8 cellular contexts compared by ENCODE assay signal in the genomic region with DNA sequence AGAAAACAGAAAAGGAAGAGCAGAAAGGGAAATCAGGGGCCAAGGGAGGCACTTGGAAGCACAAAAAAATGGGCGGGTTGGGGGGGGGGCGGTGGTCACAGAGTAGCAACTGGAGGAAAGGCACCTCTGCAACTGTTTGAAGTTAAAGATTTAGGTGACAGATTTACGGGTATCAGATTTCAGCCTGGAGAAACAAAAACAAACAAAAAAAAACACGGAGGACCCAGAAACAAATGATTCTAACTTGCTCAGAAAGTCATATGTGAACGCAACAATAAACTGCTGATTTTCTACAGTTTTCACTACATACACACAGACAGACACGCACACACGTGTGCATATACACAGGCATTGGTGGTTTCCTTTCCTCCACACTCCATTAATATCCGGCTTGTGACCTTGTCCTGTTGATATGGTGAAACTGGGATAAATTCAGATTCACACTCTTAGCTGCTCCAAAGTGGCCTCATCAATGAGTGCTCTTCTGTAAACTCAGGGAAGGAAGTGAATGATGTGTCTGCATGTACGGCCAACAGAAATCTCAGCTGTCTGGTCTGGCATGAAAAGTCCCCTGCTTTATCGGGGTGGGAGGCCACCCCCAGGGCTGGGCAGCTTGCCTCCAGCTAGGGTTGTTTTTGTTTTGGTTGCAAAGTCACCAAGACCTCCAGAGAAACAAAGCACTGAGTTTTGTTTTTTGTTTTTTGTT. TPM values are rescaled to one million over a fixed set of nuclear protein-coding genes. Genes with fewer than 3 reads are reported as not detected.
A peak's percentile ranks its signal among the peaks of the same experiment; 100 is the strongest.
DNase-seq lines count a peak whose midpoint lies in the region; ATAC-seq and TF ChIP-seq lines count a peak whose summit lies in the region.

No MANE protein-coding gene starts in this region.

- H3K9me3 ChIP-seq in colonic mucosa (no peaks in the 10 kb centered on the region), Karpas-422 (ENCODE audit: low read length) (no peaks in the 10 kb centered on the region)

- no peak overlapping the region for H2AFZ ChIP-seq in Karpas-422 (ENCODE audit: low read length)

- H3K27me3 ChIP-seq in colonic mucosa = no peaks in the 10 kb centered on the region
- H3K27me3 ChIP-seq in Karpas-422 (ENCODE audit: low read length) = no peaks in the 10 kb centered on the region

- H3K4me1 ChIP-seq in colonic mucosa (no peaks in the 10 kb centered on the region), Karpas-422 (ENCODE audit: low read length) (no peaks in the 10 kb centered on the region)

- H3K9ac ChIP-seq in colonic mucosa (ENCODE audit: low read depth in 2 of 2, low read length in 2 of 2) (no peak overlapping the region), Karpas-422 (ENCODE audit: low read length) (no peak overlapping the region)

- peak; percentile 5 for ATAC-seq in GM19023 (IDR thresholded peaks at IDR 0.05; ENCODE audit: unreplicated experiment)
- ATAC-seq in HG02759 (IDR thresholded peaks at IDR 0.05; ENCODE audit: unreplicated experiment) = peak; percentile 12
- ATAC-seq in sciatic nerve = peak; percentile 58
- ATAC-seq in HG03460 (IDR thresholded peaks at IDR 0.05; ENCODE audit: unreplicated experiment) = no peak

- no peaks in the 10 kb centered on the region for H4K20me1 ChIP-seq in Karpas-422 (ENCODE audit: insufficient read depth, low read depth, low read length)

- no peak overlapping the region for H3K4me2 ChIP-seq in Karpas-422 (ENCODE audit: low read depth, low read length, poor library complexity, severe bottlenecking)

- H3K79me2 ChIP-seq in Karpas-422 (ENCODE audit: low read length) = no peaks in the 10 kb centered on the region

- H3K4me3 ChIP-seq in colonic mucosa (no peak overlapping the region), Karpas-422 (ENCODE audit: low read length) (no peak overlapping the region)

- H3K27ac ChIP-seq in caudate nucleus (ENCODE audit: low read depth, low read length) (peak overlapping the region; percentile 21), colonic mucosa (no peak overlapping the region), Karpas-422 (ENCODE audit: low read length) (no peak overlapping the region)

- no peak for TF ChIP-seq CTCF in colonic mucosa (IDR thresholded peaks at IDR 0.05)

- H3K9me2 ChIP-seq in Karpas-422 (replicated peaks; ENCODE audit: insufficient read depth, low read length) = no peaks in the 10 kb centered on the region

- DNase-seq in caudate nucleus (lab: John Stamatoyannopoulos, UW) = no peak
- DNase-seq in sciatic nerve (ENCODE audit: low spot score) = no peak
- DNase-seq in NCI-H2081 (lab: John Stamatoyannopoulos, UW) = no peak
- no peak for DNase-seq in colonic mucosa
- DNase-seq in Karpas-422 = no peak

- no peaks in the 10 kb centered on the region for H3K36me3 ChIP-seq in colonic mucosa
- H3K36me3 ChIP-seq in Karpas-422 (ENCODE audit: insufficient read depth, low read length) = no peaks in the 10 kb centered on the region

- intact Hi-C loops in sciatic nerve (cut with DNase I) (no loop called here), colonic mucosa (cut with DNase I) (no loop called here)

RNA-seq across cellular contexts. Expression of gene CHST7, which starts 54.3 kb away (rescaled TPM):
- 7.0 TPM for total RNA-seq in sciatic nerve
- total RNA-seq in colonic mucosa = 1 to 10 TPM; 1.8 to 2.0 TPM
- 1.6 and 2.5 TPM in 2 replicates for total RNA-seq in Karpas-422 (2014; rRNA removed; shearing (Covaris generic); ENCODE audit: low replicate concordance)
